ENCODE assay signal across 8 cellular contexts in genomic region chr6:106574729-106575458, GRCh38. TPM values are rescaled to one million over a fixed set of nuclear protein-coding genes. Genes with fewer than 3 reads are reported as not detected.
A peak's percentile ranks its signal among the peaks of the same experiment; 100 is the strongest.
DNase-seq lines count a peak whose midpoint lies in the region; ATAC-seq, FAIRE-seq and TF ChIP-seq lines count a peak whose summit lies in the region.

No MANE protein-coding gene starts in this region.

- H4K91ac ChIP-seq in IMR-90 (ENCODE audit: insufficient read depth, low read depth, low read length) = peak overlapping the region; percentile 76; the same call in 1 of the 2 replicates

- peak overlapping the region; percentile 36; the same call in 1 of the 2 replicates for H2BK20ac ChIP-seq in IMR-90 (ENCODE audit: low read depth, low read length)

- peak overlapping the region; percentile 2; the same call in 1 of the 2 replicates for H2BK120ac ChIP-seq in IMR-90 (ENCODE audit: low read depth, low read length)

- H3K9me3 ChIP-seq in IMR-90 (ENCODE audit: control insufficient read depth, insufficient read depth, low read length) = no peaks in the 10 kb centered on the region
- no peaks in the 10 kb centered on the region for H3K9me3 ChIP-seq in K562 (replicated peaks; ENCODE audit: control insufficient read depth, insufficient read depth, low read depth, low read length)

- in situ Hi-C loops in IMR-90 (cut with MboI; ENCODE audit: low sequenced_read_pairs) (no loop called here), K562 (cut with MboI) (loop anchor here (25.0 kb wide), 1 partner anchor 412 kb away; no protein-coding TSS in a partner anchor)

- H3K14ac ChIP-seq in IMR-90 (replicated peaks; ENCODE audit: low read depth, low read length) = 0 out of 2 replicates have a peak overlapping the region, but pooled peaks have one; percentile 41

- intact Hi-C loops in IMR-90 (cut with micrococcal nuclease) (no loop called here), K562 (cut with micrococcal nuclease) (no loop called here)

- no peak overlapping the region for H2AK9ac ChIP-seq in IMR-90 (replicated peaks; ENCODE audit: low read depth, low read length, poor library complexity)

- POLR2A ChIA-PET in IMR-90 (lab: Charles Lee; ENCODE audit: unreplicated experiment) = no interaction called here
- POLR2A ChIA-PET in K562 (lab: Yijun Ruan, JAX) = no interaction called here

- no peak for FAIRE-seq in K562 (lab: Jason Lieb, UNC)

- H3K4me2 ChIP-seq in IMR-90 (ENCODE audit: low read depth, low read length) (peak overlapping the region; percentile 63), K562 (ENCODE audit: insufficient read depth, low read length) (no peak overlapping the region)

- H3K27ac ChIP-seq in IMR-90 (ENCODE audit: insufficient read depth, low read length) = no peak overlapping the region
- H3K27ac ChIP-seq in K562 (ENCODE audit: extremely low read depth, low read depth, low read length) = no peak overlapping the region

- TF ChIP-seq EP300 in K562 (IDR thresholded peaks at IDR 0.05; ENCODE audit: low read length) = no peak

- no peak overlapping the region for H3K56ac ChIP-seq in IMR-90 (ENCODE audit: extremely low read depth, insufficient read depth, low read length)

- H3K4me3 ChIP-seq in IMR-90 (ENCODE audit: insufficient read depth, low read depth, low read length) (no peak overlapping the region), K562 (no peak overlapping the region)

- ATAC-seq in IMR-90 (ENCODE audit: low read depth) (peak; percentile 82), K562 (no peak), GM21786 (IDR thresholded peaks at IDR 0.05; ENCODE audit: unreplicated experiment) (no peak), HG02970 (IDR thresholded peaks at IDR 0.05; ENCODE audit: low FRiP score, unreplicated experiment) (no peak)

- H3K18ac ChIP-seq in IMR-90 (ENCODE audit: low read depth, low read length) = 0 out of 2 replicates have a peak overlapping the region, but pooled peaks have one; percentile 22

- H2AK5ac ChIP-seq in IMR-90 (ENCODE audit: low read depth, low read length) = peak overlapping the region; percentile 29; the same call in 1 of the 2 replicates

- CTCF ChIA-PET in IMR-90 (lab: Yijun Ruan, JAX) = no interaction called here
- CTCF ChIA-PET in K562 (lab: Yijun Ruan, JAX; ENCODE audit: low intra/inter-chr PET ratio) = no interaction called here

- peak overlapping the region in 1 of 2 experiments; percentile 49; a peak in 1 of 4 replicates for H4K8ac ChIP-seq in IMR-90 (ENCODE audit: low read depth in 2 of 2, low read length in 2 of 2)

- peak overlapping the region; percentile 4 for H3K9ac ChIP-seq in IMR-90 (ENCODE audit: low read depth, low read length)
- H3K9ac ChIP-seq in K562 (ENCODE audit: insufficient read depth in 1 of 2, low read depth in 2 of 2, low read length in 2 of 2) = no peak overlapping the region

- H2AFZ ChIP-seq in IMR-90 (replicated peaks; ENCODE audit: low read length, poor library complexity) (peak overlapping the region; percentile 55), K562 (ENCODE audit: low read depth, low read length) (no peak overlapping the region)

- H3K4me1 ChIP-seq in IMR-90 (ENCODE audit: control insufficient read depth, insufficient read depth, low read length) (peaks cover 11% of the 10 kb centered on the region), K562 (replicated peaks in 1 of 2; ENCODE audit: control insufficient read depth in 2 of 2, insufficient read depth in 2 of 2, low read length in 2 of 2) (no peaks in the 10 kb centered on the region)

- H3K9me1 ChIP-seq in IMR-90 (ENCODE audit: insufficient read depth, low read length) (0 out of 2 replicates have a peak, but pooled peaks cover 12% of the 10 kb centered on the region), K562 (ENCODE audit: control insufficient read depth, insufficient read depth, low read length) (no peaks in the 10 kb centered on the region)

- no peak for TF ChIP-seq CTCF in IMR-90 (conservative IDR thresholded peaks at IDR 0.05; ENCODE audit: low read depth, low read length)
- no peak for TF ChIP-seq CTCF in K562 (IDR thresholded peaks at IDR 0.05 in 2 of 3, conservative IDR thresholded peaks at IDR 0.05 in 1 of 3; ENCODE audit: insufficient read depth in 2 of 3, low read depth in 1 of 3, low read length in 3 of 3)
- no peak for TF ChIP-seq CTCF in GM20000 (IDR thresholded peaks at IDR 0.05; ENCODE audit: extremely low read depth, missing control alignments)

- H4K20me1 ChIP-seq in IMR-90 (ENCODE audit: insufficient read depth, low read length) = no peaks in the 10 kb centered on the region
- no peaks in the 10 kb centered on the region for H4K20me1 ChIP-seq in K562 (replicated peaks; ENCODE audit: control insufficient read depth, insufficient read depth, low read length)

- TF ChIP-seq RAD21 in IMR-90 (IDR thresholded peaks at IDR 0.05; ENCODE audit: low read length) (no peak), K562 (CRISPR knock-in tag; conservative IDR thresholded peaks at IDR 0.05 in 1 of 2, IDR thresholded peaks at IDR 0.05 in 1 of 2) (no peak)

- H2BK15ac ChIP-seq in IMR-90 (ENCODE audit: low read depth, low read length) = no peak overlapping the region

- no peaks in the 10 kb centered on the region for H3K27me3 ChIP-seq in IMR-90 (ENCODE audit: control insufficient read depth, insufficient read depth, low read length)
- H3K27me3 ChIP-seq in K562 (ENCODE audit: control insufficient read depth in 2 of 2, insufficient read depth in 2 of 2, low read length in 2 of 2) = no peaks in the 10 kb centered on the region

- peak overlapping the region; percentile 41 for H3K4ac ChIP-seq in IMR-90 (ENCODE audit: low read depth, low read length)

- dilution Hi-C loops in IMR-90 (cut with HindIII; ENCODE audit: low sequenced_read_pairs, unreplicated experiment) = loop anchor here (25.0 kb wide), 1 partner anchor 138 kb away; no protein-coding TSS in a partner anchor

- no peak overlapping the region for H3K23ac ChIP-seq in IMR-90 (ENCODE audit: low read depth, low read length)

- DNase-seq in AG08396 (ENCODE audit: low spot score) = peak; percentile 75
- DNase-seq in IMR-90 = peak; percentile 70
- peak in 1 of 4 experiments; percentile 4 for DNase-seq in K562 (ENCODE audit: extremely low read depth in 1 of 4, low spot score in 3 of 4)
- DNase-seq in lung microvascular endothelial cell (ENCODE audit: low read depth in 2 of 2) = peak; percentile 74 to 92
- no peak for DNase-seq in GM20000 (ENCODE audit: low spot score)
- DNase-seq in activated CD4-positive, alpha-beta T cell treated with anti-CD3 and anti-CD28 coated beads for 1 hour = no peak

- H2BK5ac ChIP-seq in IMR-90 (ENCODE audit: low read depth, low read length, poor library complexity, severe bottlenecking) = peak overlapping the region; percentile 8

- H3K79me1 ChIP-seq in IMR-90 (ENCODE audit: low read depth in 1 of 2, low read length in 2 of 2) = no peaks in the 10 kb centered on the region

- BruUV-seq in IMR-90 (replicated peaks; lab: Mats Ljungman, UMichigan) = no TSS peak
- no TSS peak for BruUV-seq in K562 (replicated peaks; lab: Mats Ljungman, UMichigan)

- no peak for TF ChIP-seq POLR2A in IMR-90 (IDR thresholded peaks at IDR 0.05; ENCODE audit: low read depth, low read length)
- no peak for TF ChIP-seq POLR2A in K562 (conservative IDR thresholded peaks at IDR 0.05)

- 73% methylated on average over 7 of the region's 16 CpGs; no CpG with 5 or more reads in 1 of the 2 experiments for WGBS in IMR-90 (ENCODE audit: extremely low coverage in 2 of 2, insufficient read length in 1 of 2), 2 experiments
- WGBS in K562 (ENCODE audit: insufficient coverage, low coverage, missing lambda C conversion rate) = 73% methylated on average over 16 of the region's 16 CpGs

- H3K36me3 ChIP-seq in IMR-90 (ENCODE audit: control insufficient read depth, insufficient read depth, low read length) (no peaks in the 10 kb centered on the region), K562 (ENCODE audit: control insufficient read depth, insufficient read depth, low read length) (peaks cover 10% of the 10 kb centered on the region; the same call in 1 of the 3 replicates)

- H3K79me2 ChIP-seq in K562 (ENCODE audit: control insufficient read depth, insufficient read depth, low read length) = no peaks in the 10 kb centered on the region

- H4K5ac ChIP-seq in IMR-90 (ENCODE audit: low read depth, low read length) = peak overlapping the region; percentile 15; the same call in 1 of the 2 replicates

RNA-seq across cellular contexts. Expression of gene RTN4IP1, which starts 54.4 kb away (rescaled TPM):
- total RNA-seq in IMR-90 (2012; rRNA removed) (9.9 and 11.7 TPM in 2 replicates), K562 (2014; rRNA removed) (17.9 and 21.1 TPM in 2 replicates), K562 (2014; rRNA removed; fragmentation: Illumina TruSeq; extraction: Trizol) (29.3 and 30.8 TPM in 2 replicates), K562 (2015; rRNA removed; fragmentation: Illumina TruSeq; extraction: Trizol) (21.2 and 22.0 TPM in 2 replicates), K562 (2021) (23.1 and 24.4 TPM in 2 replicates), lung microvascular endothelial cell (2.0 and 2.8 TPM in 2 replicates)
- polyA plus RNA-seq in IMR-90 (2012; rRNA removed) (4.9 and 5.7 TPM in 2 replicates), K562 (2011; rRNA removed) (19.2 and 22.2 TPM in 2 replicates), K562 (2014; fragmentation: Illumina TruSeq; extraction: Trizol) (21.4 and 24.8 TPM in 2 replicates), K562 (2014; fragmentation: Nextera tagmentation; extraction: Ambion mirVana) (10 to 100 TPM; 35.1 to 46.0 TPM), K562 (2014; rRNA removed) (16.7 and 21.1 TPM in 2 replicates)
- polyA plus RNA-seq in IMR-90 (2012; cell fraction: cytosol; rRNA removed) = 1.8 and 3.1 TPM in 2 replicates
- 0.46 and 3.0 TPM in 2 replicates for polyA plus RNA-seq in IMR-90 (2012; cell fraction: nucleus; rRNA removed; ENCODE audit: low replicate concordance)
- total RNA-seq in K562 (2011; cell fraction: chromatin; rRNA removed; ENCODE audit: low replicate concordance) = 15.6 and 21.8 TPM in 2 replicates
- total RNA-seq in K562 (2011; cell fraction: nucleolus; rRNA removed) = 10.7 and 11.3 TPM in 2 replicates
- total RNA-seq in K562 (2011; cell fraction: nucleoplasm; rRNA removed) = 16.2 and 16.4 TPM in 2 replicates
- 8.1 and 14.7 TPM in 2 replicates for polyA plus RNA-seq in K562 (2011; cell fraction: cytosol; rRNA removed)
- 4.9 and 7.5 TPM in 2 replicates for polyA plus RNA-seq in K562 (2011; cell fraction: nucleus; rRNA removed)
- polyA plus RNA-seq in K562 (2012) = 18.1 and 27.8 TPM in 2 replicates
- 32.6 and 35.4 TPM in 2 replicates for polyA minus RNA-seq in K562 (2011; rRNA and poly(A)+ RNA removed)
- 7.2 and 9.3 TPM in 2 replicates for polyA minus RNA-seq in K562 (2011; cell fraction: cytosol; rRNA and poly(A)+ RNA removed)
- 5.7 and 12.4 TPM in 2 replicates for polyA minus RNA-seq in K562 (2011; cell fraction: nucleus; rRNA and poly(A)+ RNA removed)

RNA-seq across cellular contexts. Expression of gene QRSL1, which starts 54.5 kb away (rescaled TPM):
- 10.6 and 10.9 TPM in 2 replicates for total RNA-seq in IMR-90 (2012; rRNA removed)
- 4.7 and 6.1 TPM in 2 replicates for polyA plus RNA-seq in IMR-90 (2012; rRNA removed)
- 1.9 and 2.5 TPM in 2 replicates for polyA plus RNA-seq in IMR-90 (2012; cell fraction: cytosol; rRNA removed)
- polyA plus RNA-seq in IMR-90 (2012; cell fraction: nucleus; rRNA removed; ENCODE audit: low replicate concordance) = 2.9 and 8.0 TPM in 2 replicates
- 19.4 and 35.5 TPM in 2 replicates for total RNA-seq in K562 (2011; cell fraction: chromatin; rRNA removed; ENCODE audit: low replicate concordance)
- total RNA-seq in K562 (2011; cell fraction: nucleolus; rRNA removed) = 10.7 and 11.4 TPM in 2 replicates
- 16.7 and 28.9 TPM in 2 replicates for total RNA-seq in K562 (2011; cell fraction: nucleoplasm; rRNA removed)
- 16.0 and 16.3 TPM in 2 replicates for total RNA-seq in K562 (2014; rRNA removed)
- 29.5 and 29.8 TPM in 2 replicates for total RNA-seq in K562 (2014; rRNA removed; fragmentation: Illumina TruSeq; extraction: Trizol)
- 27.0 and 28.8 TPM in 2 replicates for total RNA-seq in K562 (2015; rRNA removed; fragmentation: Illumina TruSeq; extraction: Trizol)
- 16.3 and 19.6 TPM in 2 replicates for total RNA-seq in K562 (2021)
- polyA plus RNA-seq in K562 (2011; rRNA removed) = 18.9 and 23.0 TPM in 2 replicates
- polyA plus RNA-seq in K562 (2011; cell fraction: cytosol; rRNA removed) = 7.3 and 11.0 TPM in 2 replicates
- polyA plus RNA-seq in K562 (2011; cell fraction: nucleus; rRNA removed) = 7.3 and 7.6 TPM in 2 replicates
- 12.9 and 13.9 TPM in 2 replicates for polyA plus RNA-seq in K562 (2012)
- 19.6 and 24.2 TPM in 2 replicates for polyA plus RNA-seq in K562 (2014; fragmentation: Illumina TruSeq; extraction: Trizol)
- polyA plus RNA-seq in K562 (2014; fragmentation: Nextera tagmentation; extraction: Ambion mirVana) = 10 to 100 TPM; 15.3 to 31.5 TPM
- polyA plus RNA-seq in K562 (2014; rRNA removed) = 14.6 and 17.2 TPM in 2 replicates
- 27.7 and 28.3 TPM in 2 replicates for polyA minus RNA-seq in K562 (2011; rRNA and poly(A)+ RNA removed)
- 10.0 and 10.4 TPM in 2 replicates for polyA minus RNA-seq in K562 (2011; cell fraction: cytosol; rRNA and poly(A)+ RNA removed)
- polyA minus RNA-seq in K562 (2011; cell fraction: nucleus; rRNA and poly(A)+ RNA removed) = 8.6 and 14.1 TPM in 2 replicates
- total RNA-seq in lung microvascular endothelial cell = 6.8 and 7.3 TPM in 2 replicates

Comparison
In these comparisons a context has a peak if more than half of its experiments do, and no peak if none do; other contexts are left out.
1. DNase-seq: peak in AG08396 (single experiment), IMR-90 (single experiment) and lung microvascular endothelial cell (2 of 2); none in GM20000 (single experiment) and activated CD4-positive, alpha-beta T cell treated with anti-CD3 and anti-CD28 coated beads for 1 hour (single experiment).